In genomic region chr22:46734830-46735453, GRCh38 we compare ENCODE assay signal across 9 cellular contexts. TPM values are rescaled to one million over a fixed set of nuclear protein-coding genes. Genes with fewer than 3 reads are reported as not detected.
DNase-seq lines count a peak whose midpoint lies in the region; ATAC-seq, FAIRE-seq and TF ChIP-seq lines count a peak whose summit lies in the region.
"Had no signal": no experiment of that assay in that cellular context is flagged by ENCODE, and none has a peak within 500 bp of the region (broad histone marks: within the 10 kb centered on the region; RNA-seq: fewer than 3 reads in every experiment).

No MANE protein-coding gene starts in this region.

- no peak overlapping the region for H2AFZ ChIP-seq in GM12878 (ENCODE audit: control insufficient read depth, low read depth, low read length)

- no peak for TF ChIP-seq RAD21 in GM12878 (IDR thresholded peaks at IDR 0.05; ENCODE audit: insufficient read depth, low read depth, low read length)

- peak overlapping the region; percentile 69 for H3K27ac ChIP-seq in GM12878 (ENCODE audit: control insufficient read depth, insufficient read depth)
- H3K27ac ChIP-seq in naive thymus-derived CD4-positive, alpha-beta T cell (ENCODE audit: low read depth, low read length), result peak overlapping the region; percentile 86
- H3K27ac ChIP-seq in urinary bladder (ENCODE audit: low read depth), result peak overlapping the region; percentile 3
- H3K27ac ChIP-seq: A549 had no signal

- H3K79me2 ChIP-seq in GM12878 (ENCODE audit: control insufficient read depth, insufficient read depth, low read length), result peaks cover 45% of the 10 kb centered on the region

- peak overlapping the region; percentile 97 to 100 (median 99) for H3K4me3 Mint-ChIP-seq in naive thymus-derived CD4-positive, alpha-beta T cell

- H3K27me3 Mint-ChIP-seq in naive thymus-derived CD4-positive, alpha-beta T cell, result no peaks in the 10 kb centered on the region

- ATAC-seq in GM12878 (peak; percentile 64), HG03159 (IDR thresholded peaks at IDR 0.05; ENCODE audit: unreplicated experiment) (no peak), GM21786 (IDR thresholded peaks at IDR 0.05; ENCODE audit: unreplicated experiment) (no peak)
- ATAC-seq in naive thymus-derived CD4-positive, alpha-beta T cell, result peak; percentile 26
- ATAC-seq: A549 had no signal

- in situ Hi-C loops in GM12878 (cut with MboI), result no loop called here

- no peaks in the 10 kb centered on the region for H3K27me3 ChIP-seq in GM12878 (replicated peaks in 1 of 2; ENCODE audit: control insufficient read depth in 2 of 2, insufficient read depth in 2 of 2, low read length in 1 of 2)
- no peaks in the 10 kb centered on the region for H3K27me3 ChIP-seq in naive thymus-derived CD4-positive, alpha-beta T cell (ENCODE audit: control insufficient read depth in 2 of 2, insufficient read depth in 2 of 2, low read length in 2 of 2)

- POLR2A ChIA-PET in GM12878 (lab: Charles Lee), result interaction anchor here (0.6 to 1.6 kb wide), 2 partner anchors 39 to 176 kb away, joined by 3 to 6 read pairs; no protein-coding TSS in a partner anchor
- POLR2A ChIA-PET in naive thymus-derived CD4-positive, alpha-beta T cell (lab: Charles Lee), result interaction anchor here (0.5 to 5.1 kb wide), 9 partner anchors 15 to 363 kb away, joined by 3 to 54 read pairs (median 4); partner anchors contain the start of gene TBC1D22A

- peaks cover 0 to 8% of the 10 kb centered on the region in 2 experiments; a peak in 2 of 4 replicates for H3K36me3 ChIP-seq in GM12878 (ENCODE audit: control insufficient read depth in 2 of 2, insufficient read depth in 2 of 2, low read length in 1 of 2)
- H3K36me3 ChIP-seq in naive thymus-derived CD4-positive, alpha-beta T cell (ENCODE audit: control insufficient read depth in 2 of 3, insufficient read depth in 3 of 3, low read length in 3 of 3), result peaks cover 0 to 14% (median 0%) of the 10 kb centered on the region in 3 experiments
- no peaks in the 10 kb centered on the region for H3K36me3 ChIP-seq in urinary bladder (ENCODE audit: insufficient read depth)

- H3K27ac Mint-ChIP-seq in naive thymus-derived CD4-positive, alpha-beta T cell, result peak overlapping the region; percentile 80 to 99 (median 96)

- TF ChIP-seq POLR2A in GM12878 (IDR thresholded peaks at IDR 0.05; ENCODE audit: low read depth, low read length), result 0 out of 2 replicates have a peak, but pooled peaks have one; percentile 46

- H3K9me3 Mint-ChIP-seq in naive thymus-derived CD4-positive, alpha-beta T cell, result no peaks in the 10 kb centered on the region

- RAD21 ChIA-PET in GM12878 (lab: Charles Lee; ENCODE audit: unreplicated experiment), result interaction anchor here (0.7 to 2.5 kb wide), 5 partner anchors 24 to 171 kb away, joined by 3 to 13 read pairs (median 5); partner anchors contain the start of gene TBC1D22A

- H3K9ac ChIP-seq in GM12878 (ENCODE audit: control insufficient read depth, insufficient read depth, low read length), result peak overlapping the region; percentile 15; the same call in 1 of the 2 replicates

- WGBS in GM12878 (ENCODE audit: insufficient coverage, insufficient replicate concordance, low lambda C conversion rate, missing lambda C conversion rate), result 2% methylated on average over 12 of the region's 12 CpGs
- WGBS in urinary bladder, result 56% methylated on average over 12 of the region's 12 CpGs

- no peak; a peak in 1 of 4 replicates for TF ChIP-seq EP300 in GM12878 (IDR thresholded peaks at IDR 0.05; ENCODE audit: borderline replicate concordance in 1 of 2, control insufficient read depth in 1 of 2, low read depth in 2 of 2, low read length in 2 of 2)

- H3K4me1 Mint-ChIP-seq in naive thymus-derived CD4-positive, alpha-beta T cell, result peaks cover 47 to 77% (median 67%) of the 10 kb centered on the region in 7 donors

- CTCF ChIA-PET in GM12878 (lab: Yijun Ruan, JAX), result interaction anchor here (0.6 to 1.7 kb wide), 6 partner anchors 22 to 171 kb away, joined by 3 to 8 read pairs (median 4); no protein-coding TSS in a partner anchor
- CTCF ChIA-PET in naive thymus-derived CD4-positive, alpha-beta T cell (lab: Charles Lee), result interaction anchor here (0.8 to 2.9 kb wide), 3 partner anchors 66 to 594 kb away, joined by 3 to 16 read pairs (median 5); no protein-coding TSS in a partner anchor

- H3K36me3 Mint-ChIP-seq in naive thymus-derived CD4-positive, alpha-beta T cell, result peaks cover 0 to 17% (median 7%) of the 10 kb centered on the region in 5 donors

- peak overlapping the region; percentile 96; the same call in 1 of the 2 replicates for H3K4me3 ChIP-seq in GM12878
- peak overlapping the region; percentile 82 for H3K4me3 ChIP-seq in naive thymus-derived CD4-positive, alpha-beta T cell (ENCODE audit: low read length)
- H3K4me3 ChIP-seq in urinary bladder (ENCODE audit: low read depth, low read length), result no peak overlapping the region
- H3K4me3 ChIP-seq: A549 had no signal

- TF ChIP-seq CTCF in GM12878 (IDR thresholded peaks at IDR 0.05 in 2 of 3, conservative IDR thresholded peaks at IDR 0.05 in 1 of 3; ENCODE audit: control insufficient read depth in 2 of 3, extremely low read depth in 1 of 3, insufficient read depth in 1 of 3, low read depth in 3 of 3, low read length in 3 of 3), result no peak

- H3K9me3 ChIP-seq in GM12878 (replicated peaks; ENCODE audit: control insufficient read depth, insufficient read depth, low read length), result no peaks in the 10 kb centered on the region
- no peaks in the 10 kb centered on the region for H3K9me3 ChIP-seq in naive thymus-derived CD4-positive, alpha-beta T cell (ENCODE audit: control insufficient read depth in 2 of 3, low read length in 3 of 3)
- H3K9me3 ChIP-seq: A549 had no signal

- SMC1A ChIA-PET in GM12878 (lab: Charles Lee; ENCODE audit: uncharacterized antibody, unreplicated experiment), result interaction anchor here (0.6 to 2.2 kb wide), 5 partner anchors 16 to 172 kb away, joined by 3 to 6 read pairs (median 3); no protein-coding TSS in a partner anchor

- FAIRE-seq in GM12878 (lab: Jason Lieb, UNC), result peak; percentile 76
- FAIRE-seq: A549 had no signal

- H3K4me1 ChIP-seq in GM12878 (ENCODE audit: control insufficient read depth, insufficient read depth, low read length), result peaks cover 30% of the 10 kb centered on the region
- H3K4me1 ChIP-seq in naive thymus-derived CD4-positive, alpha-beta T cell (ENCODE audit: control insufficient read depth in 2 of 2, insufficient read depth in 2 of 2, low read length in 2 of 2), result peaks cover 57% of the 10 kb centered on the region in 2 donors
- H3K4me1 ChIP-seq in urinary bladder (ENCODE audit: insufficient read depth), result no peaks in the 10 kb centered on the region

- no TSS peak for BruUV-seq in GM12878 (replicated peaks; lab: Mats Ljungman, UMichigan)

- intact Hi-C loops in GM12878 (cut with micrococcal nuclease; ENCODE audit: unreplicated experiment), result loop anchor here (5.0 kb wide), 2 partner anchors 148 to 173 kb away; no protein-coding TSS in a partner anchor
- intact Hi-C loops in naive thymus-derived CD4-positive, alpha-beta T cell (cut with micrococcal nuclease), result loop anchor here (5.0 to 10.0 kb wide), 4 partner anchors 158 to 1490 kb away; partner anchors contain the start of genes ATXN10 (in 1 of the 2) and KIAA0930 (in 1 of the 2)

- DNase-seq in NCI-H2107 treated with DMSO at 0.1 percent for 48 hours (lab: John Stamatoyannopoulos, UW; ENCODE audit: unreplicated experiment) (peak; percentile 9), NCI-H2107 (lab: John Stamatoyannopoulos, UW) (no peak), T-helper 22 cell (ENCODE audit: low read depth) (peak; percentile 77), GM12878 (ENCODE audit: low read depth, low spot score) (peak; percentile 56)
- peak in 7 of 9 donors; percentile 34 to 62 (median 48) for DNase-seq in naive thymus-derived CD4-positive, alpha-beta T cell

- H3K4me2 ChIP-seq in GM12878 (ENCODE audit: control insufficient read depth, insufficient read depth), result peak overlapping the region; percentile 67
- H3K4me2 ChIP-seq: A549 had no signal

- H4K20me1 ChIP-seq in GM12878 (ENCODE audit: control insufficient read depth, insufficient read depth), result peaks cover 3% of the 10 kb centered on the region; the same call in 1 of the 2 replicates

RNA-seq across cellular contexts. Expression of gene CERK, which starts 3.1 kb away (rescaled TPM):
- 35.5 and 35.9 TPM in 2 replicates for total RNA-seq in GM12878 (2013; cell fraction: nucleolus; rRNA removed)
- total RNA-seq in GM12878 (2014; rRNA removed) (40.3 and 40.6 TPM in 2 replicates), GM12878 (2014; rRNA removed; fragmentation: Illumina TruSeq; extraction: Trizol) (30.8 and 32.6 TPM in 2 replicates), GM12878 (2021) (41.1 and 42.0 TPM in 2 replicates), urinary bladder (25.4 TPM)
- 11.5 TPM for polyA plus RNA-seq in GM12878 (2011; ENCODE audit: low read depth)
- polyA plus RNA-seq in GM12878 (2011; rRNA removed) (25.3 and 27.8 TPM in 2 replicates), GM12878 (2014; fragmentation: Illumina TruSeq; extraction: Trizol) (15.3 and 26.8 TPM in 2 replicates), GM12878 (2014; fragmentation: Nextera tagmentation; extraction: Ambion mirVana) (1 to 10 TPM; 4.0 to 5.8 TPM), GM12878 (2014; rRNA removed) (39.8 and 46.9 TPM in 2 replicates), GM12878 (2016; fragmentation: Nextera tagmentation; extraction: Ambion mirVana) (10 to 100 TPM; 26.9 to 35.6 TPM), urinary bladder (22.3 TPM)
- 28.7 and 34.2 TPM in 2 replicates for polyA plus RNA-seq in GM12878 (2011; cell fraction: cytosol; rRNA removed)
- polyA plus RNA-seq in GM12878 (2011; cell fraction: nucleus; rRNA removed), result 14.9 and 21.7 TPM in 2 replicates
- 18.6 and 19.3 TPM in 2 replicates for polyA plus RNA-seq in GM12878 (2012)
- 37.7 and 40.8 TPM in 2 replicates for polyA minus RNA-seq in GM12878 (2011; rRNA and poly(A)+ RNA removed)
- 13.1 and 15.7 TPM in 2 replicates for polyA minus RNA-seq in GM12878 (2011; cell fraction: cytosol; rRNA and poly(A)+ RNA removed)
- 10.8 and 24.0 TPM in 2 replicates for polyA minus RNA-seq in GM12878 (2011; cell fraction: nucleus; rRNA and poly(A)+ RNA removed)
- total RNA-seq in naive thymus-derived CD4-positive, alpha-beta T cell, result 100 to 1,000 TPM in 2 of 5 experiments, 10 to 100 TPM in 3; 55.8 to 138 (median 72.4) TPM
- polyA plus RNA-seq in naive thymus-derived CD4-positive, alpha-beta T cell, result 10 to 100 TPM; 40.4 to 66.7 TPM

RNA-seq across cellular contexts. Expression of gene TBC1D22A, which starts 27.5 kb away (rescaled TPM):
- total RNA-seq in GM12878 (2013; cell fraction: nucleolus; rRNA removed), result 103 and 120 TPM in 2 replicates
- 25.2 and 27.7 TPM in 2 replicates for total RNA-seq in GM12878 (2014; rRNA removed)
- 9.8 and 9.9 TPM in 2 replicates for total RNA-seq in GM12878 (2014; rRNA removed; fragmentation: Illumina TruSeq; extraction: Trizol)
- 44.7 and 45.5 TPM in 2 replicates for total RNA-seq in GM12878 (2021)
- polyA plus RNA-seq in GM12878 (2011; ENCODE audit: low read depth), result 16.4 TPM
- polyA plus RNA-seq in GM12878 (2011; rRNA removed), result 30.9 and 41.8 TPM in 2 replicates
- polyA plus RNA-seq in GM12878 (2011; cell fraction: cytosol; rRNA removed), result 45.0 and 49.5 TPM in 2 replicates
- polyA plus RNA-seq in GM12878 (2011; cell fraction: nucleus; rRNA removed), result 43.1 and 44.1 TPM in 2 replicates
- 44.7 and 50.1 TPM in 2 replicates for polyA plus RNA-seq in GM12878 (2012)
- polyA plus RNA-seq in GM12878 (2014; fragmentation: Illumina TruSeq; extraction: Trizol), result 18.6 and 24.1 TPM in 2 replicates
- 1 to 10 TPM in 1 of 2 experiments, under 1 TPM in 1; 0.63 to 2.6 TPM for polyA plus RNA-seq in GM12878 (2014; fragmentation: Nextera tagmentation; extraction: Ambion mirVana)
- polyA plus RNA-seq in GM12878 (2014; rRNA removed), result 30.9 and 35.2 TPM in 2 replicates
- polyA plus RNA-seq in GM12878 (2016; fragmentation: Nextera tagmentation; extraction: Ambion mirVana), result 10 to 100 TPM; 27.0 to 32.9 TPM
- polyA minus RNA-seq in GM12878 (2011; rRNA and poly(A)+ RNA removed), result 39.3 and 47.8 TPM in 2 replicates
- 18.0 and 23.3 TPM in 2 replicates for polyA minus RNA-seq in GM12878 (2011; cell fraction: cytosol; rRNA and poly(A)+ RNA removed)
- polyA minus RNA-seq in GM12878 (2011; cell fraction: nucleus; rRNA and poly(A)+ RNA removed), result 34.8 and 46.1 TPM in 2 replicates
- 10 to 100 TPM; 37.5 to 50.1 (median 43.4) TPM for total RNA-seq in naive thymus-derived CD4-positive, alpha-beta T cell
- polyA plus RNA-seq in naive thymus-derived CD4-positive, alpha-beta T cell, result 10 to 100 TPM; 18.6 to 25.3 TPM
- 7.7 TPM for total RNA-seq in urinary bladder
- 19.1 TPM for polyA plus RNA-seq in urinary bladder

Comparison
In these comparisons a context has a peak if more than half of its experiments do, and no peak if none do; other contexts are left out.
1. ATAC-seq: peak in GM12878 (single experiment) and naive thymus-derived CD4-positive, alpha-beta T cell (single experiment); none in HG03159 (single experiment) and GM21786 (single experiment).
2. H3K27ac ChIP-seq: peak in every context shown above with its lines; median percentile 86 in naive thymus-derived CD4-positive, alpha-beta T cell; 69 in GM12878; 3 in urinary bladder.